In the genomic region with DNA sequence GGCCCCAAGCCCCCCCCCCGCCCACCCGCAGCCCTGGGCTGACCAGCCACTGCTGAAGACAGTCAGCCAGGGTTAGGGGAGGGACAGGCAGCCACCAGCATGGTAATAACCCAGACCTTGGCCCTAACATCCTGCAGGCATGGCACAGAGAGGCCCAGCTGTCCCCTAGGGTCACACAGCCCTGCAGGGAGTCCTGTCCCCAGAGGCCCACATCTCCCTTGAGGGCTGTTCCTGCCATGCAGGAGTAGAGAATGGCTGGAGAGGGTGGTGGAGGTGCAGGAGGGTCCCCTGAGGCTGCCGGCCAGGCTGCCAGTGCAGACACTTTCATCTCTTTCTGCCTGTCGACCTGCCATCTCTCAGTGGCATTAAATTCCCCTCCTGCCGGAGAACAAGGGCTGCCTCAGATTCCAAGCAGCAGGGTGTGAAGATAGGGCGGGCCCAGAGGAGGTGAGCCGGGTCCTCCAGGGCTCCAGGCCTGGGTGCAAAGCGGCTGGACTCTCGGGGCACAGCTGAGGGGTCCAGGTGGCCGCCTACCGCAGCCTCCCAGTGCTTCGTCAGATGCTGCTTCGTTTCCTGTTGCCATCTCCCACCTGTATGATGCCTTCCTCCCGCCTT, we compare ENCODE assay signal across 19 cellular contexts. TPM values are rescaled to one million over a fixed set of nuclear protein-coding genes. Genes with fewer than 3 reads are reported as not detected.
A peak's percentile ranks its signal among the peaks of the same experiment; 100 is the strongest.
DNase-seq lines count a peak whose midpoint lies in the region; ATAC-seq and TF ChIP-seq lines count a peak whose summit lies in the region.
"Had no signal": no experiment of that assay in that cellular context is flagged by ENCODE, and none has a peak within 500 bp of the region (broad histone marks: within the 10 kb centered on the region; RNA-seq: fewer than 3 reads in every experiment).

No MANE protein-coding gene starts in this region.

- WGBS in heart right ventricle, 2 donors = 83 to 92% methylated on average over 13 to 14 of the region's 14 CpGs
- no CpG with 5 or more reads among the region's 14 CpGs for WGBS in mesendoderm (ENCODE audit: extremely low coverage, insufficient coverage, low lambda C conversion rate)

- peaks cover 15% of the 10 kb centered on the region for H3K79me1 ChIP-seq in mesendoderm (ENCODE audit: low read length)

- peak overlapping the region; percentile 54 for H3K56ac ChIP-seq in mesendoderm (ENCODE audit: low read length)

- H3K36me3 ChIP-seq in heart right ventricle = peaks cover 0 to 16% (median 5%) of the 10 kb centered on the region in 9 donors
- H3K36me3 ChIP-seq in WERI-Rb-1 = peaks cover 28% of the 10 kb centered on the region
- peaks cover 2% of the 10 kb centered on the region for H3K36me3 ChIP-seq in mesendoderm (ENCODE audit: control insufficient read depth, insufficient read depth, low read length)
- H3K36me3 ChIP-seq in tibial artery = peaks cover 5 to 12% (median 10%) of the 10 kb centered on the region in 3 donors

- ATAC-seq in heart right ventricle = no peak
- no peak for ATAC-seq in HG02973 (IDR thresholded peaks at IDR 0.05; ENCODE audit: unreplicated experiment)
- ATAC-seq: activated CD8-positive, alpha-beta T cell treated with anti-CD3 and anti-CD28 coated beads, Interleukin-2, amount 10 ng/mL, durations not matched to agents 7 days and 5 days; gastroesophageal sphincter had no signal

- no peak overlapping the region for H2AK5ac ChIP-seq in mesendoderm (ENCODE audit: low read length)

- H4K5ac ChIP-seq in mesendoderm (ENCODE audit: low read length) = no peak overlapping the region

- no peak overlapping the region for H3K4ac ChIP-seq in mesendoderm (ENCODE audit: low read depth, low read length)

- intact Hi-C loops in heart right ventricle (cut with DNase I) (loop anchor here in 8 of 10 donors (2.0 to 5.0 kb wide), 4 partner anchors 36 to 53 kb away; no protein-coding TSS in a partner anchor), cardiac septum (cut with DNase I) (loop anchor here (5.0 kb wide), 1 partner anchor 36 kb away; no protein-coding TSS in a partner anchor), tibial artery (cut with DNase I; ENCODE audit: low total_unique reads) (no loop called here)

- no peaks in the 10 kb centered on the region for H3K9me3 ChIP-seq in heart right ventricle
- no peaks in the 10 kb centered on the region for H3K9me3 ChIP-seq in WERI-Rb-1 (ENCODE audit: severe bottlenecking)
- no peaks in the 10 kb centered on the region for H3K9me3 ChIP-seq in tibial artery
- H3K9me3 ChIP-seq: gastroesophageal sphincter, sigmoid colon had no signal

- no peak overlapping the region for H2BK15ac ChIP-seq in mesendoderm (replicated peaks; ENCODE audit: low read depth)

- no peak overlapping the region for H3K4me3 ChIP-seq in heart right ventricle
- H3K4me3 ChIP-seq in WERI-Rb-1 (ENCODE audit: low read depth, low read length) = no peak overlapping the region
- no peak overlapping the region for H3K4me3 ChIP-seq in mesendoderm (ENCODE audit: low read length)
- no peak overlapping the region for H3K4me3 ChIP-seq in tibial artery
- H3K4me3 ChIP-seq: gastroesophageal sphincter, sigmoid colon had no signal

- no peak overlapping the region for H3K4me2 ChIP-seq in mesendoderm (ENCODE audit: low read length)

- peak overlapping the region; percentile 3 for H3K9ac ChIP-seq in mesendoderm (ENCODE audit: low read length)

- TF ChIP-seq CTCF in heart right ventricle (IDR thresholded peaks at IDR 0.05) (no peak), WERI-Rb-1 (IDR thresholded peaks at IDR 0.05; ENCODE audit: low read depth, low read length) (no peak), tibial artery (IDR thresholded peaks at IDR 0.05) (no peak)

- no peak overlapping the region for H3K18ac ChIP-seq in mesendoderm (ENCODE audit: low read length)

- H4K8ac ChIP-seq in mesendoderm (ENCODE audit: low read depth, low read length) = no peak overlapping the region

- peaks cover 20 to 87% (median 59%) of the 10 kb centered on the region in 9 donors for H3K4me1 ChIP-seq in heart right ventricle
- peaks cover 32% of the 10 kb centered on the region for H3K4me1 ChIP-seq in mesendoderm (ENCODE audit: control insufficient read depth, low read depth, low read length)
- peaks cover 0 to 64% (median 47%) of the 10 kb centered on the region in 4 donors for H3K4me1 ChIP-seq in tibial artery

- DNase-seq in heart right ventricle = no peak
- DNase-seq in cardiac septum (ENCODE audit: low spot score) = no peak
- DNase-seq in WERI-Rb-1 = no peak
- DNase-seq in mesendoderm = peak; percentile 68
- no peak for DNase-seq in tibial artery
- no peak for DNase-seq in anterior cingulate cortex (lab: John Stamatoyannopoulos, UW)
- DNase-seq in NCI-H2107 (lab: John Stamatoyannopoulos, UW) = no peak
- DNase-seq: activated CD8-positive, alpha-beta T cell treated with anti-CD3 and anti-CD28 coated beads, Interleukin-2, amount 10 ng/mL, durations not matched to agents 7 days and 5 days; activated T-cell treated with anti-CD3 and anti-CD28 coated beads, Interleukin-2, amount 50 U/mL, for 48 hours; erythroblast; NCI-H1930; NCI-H446 treated with DMSO at 0.1 percent for 48 hours; NK-92 treated with Interleukin-12 subunit alpha and Interleukin-12 subunit beta, amount 100 ng/mL, for 24 hours; occipital lobe; sigmoid colon; T-helper 1 cell had no signal

- H3K79me2 ChIP-seq in mesendoderm (ENCODE audit: control insufficient read depth, insufficient read depth, low read length) = no peaks in the 10 kb centered on the region

- H3K23ac ChIP-seq in mesendoderm (ENCODE audit: low read length) = no peak overlapping the region

- no peak overlapping the region for H2BK5ac ChIP-seq in mesendoderm (ENCODE audit: low read length)

- H3K27me3 ChIP-seq in heart right ventricle (no peaks in the 10 kb centered on the region), WERI-Rb-1 (ENCODE audit: insufficient read depth, low read depth, severe bottlenecking) (no peaks in the 10 kb centered on the region), mesendoderm (ENCODE audit: insufficient read depth, low read length, poor library complexity) (no peaks in the 10 kb centered on the region), tibial artery (no peaks in the 10 kb centered on the region)
- H3K27me3 ChIP-seq: gastroesophageal sphincter, sigmoid colon had no signal

- peak overlapping the region in 8 of 10 donors; percentile 50 to 75 (median 67) for H3K27ac ChIP-seq in heart right ventricle
- peak overlapping the region; percentile 86 for H3K27ac ChIP-seq in WERI-Rb-1
- no peak overlapping the region for H3K27ac ChIP-seq in mesendoderm (ENCODE audit: low read depth, low read length)
- peak overlapping the region; percentile 54 to 57 for H3K27ac ChIP-seq in tibial artery
- H3K27ac ChIP-seq: C4-2B had no signal

- H2BK120ac ChIP-seq in mesendoderm (ENCODE audit: low read depth, low read length) = no peak overlapping the region

RNA-seq across cellular contexts. Expression of a gene that starts 40.0 kb away (rescaled TPM):
- total RNA-seq in heart right ventricle = 10 to 100 TPM; 30.7 to 51.6 (median 37.9) TPM
- 10 to 100 TPM; 28.7 to 31.4 TPM for polyA plus RNA-seq in heart right ventricle
- total RNA-seq in cardiac septum = 49.3 TPM
- 90.1 TPM for polyA plus RNA-seq in mesendoderm (2013, experiment 1 of 2)
- 88.3 TPM for polyA plus RNA-seq in mesendoderm (2013, experiment 2 of 2)
